8 cellular contexts compared by ENCODE assay signal in genomic region chr14:24442240-24443052, GRCh38. TPM values are rescaled to one million over a fixed set of nuclear protein-coding genes. Genes with fewer than 3 reads are reported as not detected.
DNase-seq lines count a peak whose midpoint lies in the region; ATAC-seq, FAIRE-seq and TF ChIP-seq lines count a peak whose summit lies in the region.

A gene with protein sequence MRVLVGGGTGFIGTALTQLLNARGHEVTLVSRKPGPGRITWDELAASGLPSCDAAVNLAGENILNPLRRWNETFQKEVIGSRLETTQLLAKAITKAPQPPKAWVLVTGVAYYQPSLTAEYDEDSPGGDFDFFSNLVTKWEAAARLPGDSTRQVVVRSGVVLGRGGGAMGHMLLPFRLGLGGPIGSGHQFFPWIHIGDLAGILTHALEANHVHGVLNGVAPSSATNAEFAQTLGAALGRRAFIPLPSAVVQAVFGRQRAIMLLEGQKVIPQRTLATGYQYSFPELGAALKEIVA (minus strand): TSS chr14:24442776. CDS start chr14:24442769, 7 bp downstream.

- peaks cover 7% of the 10 kb centered on the region for H3K4me1 ChIP-seq in hepatocyte (ENCODE audit: insufficient read depth)

- peaks cover 2% of the 10 kb centered on the region for H4K20me1 ChIP-seq in hepatocyte (ENCODE audit: insufficient read depth, poor library complexity, severe bottlenecking)

- peak within 1 kb of the TSS; percentile 74 for H2AFZ ChIP-seq in hepatocyte

- peak; percentile 90 for ATAC-seq in HG02981 (IDR thresholded peaks at IDR 0.05; ENCODE audit: unreplicated experiment)

- TF ChIP-seq CTCF in astrocyte of the cerebellum (IDR thresholded peaks at IDR 0.05; ENCODE audit: low read depth, low read length, missing control alignments) (no peak), hepatocyte (IDR thresholded peaks at IDR 0.05; ENCODE audit: poor library complexity) (no peak)

- H3K27ac ChIP-seq in hepatocyte = peak within 1 kb of the TSS; percentile 98

- no peaks in the 10 kb centered on the region for H3K27me3 ChIP-seq in hepatocyte

- WGBS in hepatocyte (ENCODE audit: low lambda C conversion rate, missing lambda C conversion rate) = 1% methylated on average over 50 of the region's 52 CpGs

- H3K4me3 ChIP-seq in astrocyte of the cerebellum (ENCODE audit: low read depth, low read length) (peak within 1 kb of the TSS; percentile 81), hepatocyte (peak within 1 kb of the TSS; percentile 23)

- peak within 1 kb of the TSS; percentile 87 for H3K4me2 ChIP-seq in hepatocyte

- H3K9me3 ChIP-seq in hepatocyte (ENCODE audit: low read depth) = no peaks in the 10 kb centered on the region

- H3K36me3 ChIP-seq in hepatocyte (replicated peaks; ENCODE audit: insufficient read depth, low read depth) = no peaks in the 10 kb centered on the region

- H3K9me2 ChIP-seq in hepatocyte (replicated peaks; ENCODE audit: insufficient read depth) = no peaks in the 10 kb centered on the region

- peak; percentile 99 for FAIRE-seq in GM18507 (lab: Jason Lieb, UNC)

- H3K79me2 ChIP-seq in hepatocyte = peaks cover 18% of the 10 kb centered on the region

- in situ Hi-C loops in astrocyte of the cerebellum (cut with HindIII; ENCODE audit: low sequenced_read_pairs) = no loop called here

- peak; percentile 95 for DNase-seq in GM18507 (ENCODE audit: extremely low spot score, insufficient read length, low read depth)
- peak; percentile 97 for DNase-seq in NCI-H2029 treated with DMSO at 0.1 percent for 48 hours (lab: John Stamatoyannopoulos, UW)
- DNase-seq in T-helper 9 cell = peak; percentile 89
- DNase-seq in astrocyte of the cerebellum (ENCODE audit: low read depth) = peak; percentile 97
- peak; percentile 100 for DNase-seq in hepatocyte (ENCODE audit: low spot score)
- peak; percentile 97 for DNase-seq in renal cortical epithelial cell (ENCODE audit: low read depth)
- no peak for DNase-seq in cortex of kidney (lab: John Stamatoyannopoulos, UW)

RNA-seq across cellular contexts. Expression of the gene that starts here (rescaled TPM):
- total RNA-seq in hepatocyte = 24.4 and 34.1 TPM in 2 replicates
- 99.7 and 102 TPM in 2 replicates for polyA plus RNA-seq in hepatocyte
- 6.4 and 10.4 TPM in 2 replicates for total RNA-seq in renal cortical epithelial cell
